9 cellular contexts compared by ENCODE assay signal in the genomic region with DNA sequence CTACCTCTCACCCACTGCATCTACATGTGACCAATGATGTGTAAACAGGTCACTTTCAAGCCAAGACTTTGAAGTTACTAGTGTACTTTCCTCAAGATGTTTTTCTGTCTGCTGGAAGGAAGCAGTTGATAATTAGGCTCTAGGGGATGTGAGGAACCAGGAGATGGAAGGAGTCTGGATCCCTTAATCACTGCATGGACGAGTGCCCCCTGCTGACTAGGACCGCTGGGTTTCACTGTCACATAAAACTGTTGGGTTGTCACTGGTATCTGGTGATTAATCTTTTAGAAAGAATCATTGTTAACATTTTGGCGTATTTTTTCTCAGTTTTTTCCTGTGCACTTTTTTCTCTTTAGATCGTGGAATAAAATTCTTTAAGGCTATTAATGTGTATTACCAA.
A peak's percentile ranks its signal among the peaks of the same experiment; 100 is the strongest.
DNase-seq lines count a peak whose midpoint lies in the region; ATAC-seq and TF ChIP-seq lines count a peak whose summit lies in the region.
"Had no signal": no experiment of that assay in that cellular context is flagged by ENCODE, and none has a peak within 500 bp of the region (broad histone marks: within the 10 kb centered on the region; RNA-seq: fewer than 3 reads in every experiment).

No MANE protein-coding gene starts in this region.

- H3K36me3 ChIP-seq in heart right ventricle (no peaks in the 10 kb centered on the region), Panc1 (ENCODE audit: control insufficient read depth, insufficient read depth, low read length) (no peaks in the 10 kb centered on the region), uterus (no peaks in the 10 kb centered on the region)

- peak in 6 of 9 donors; percentile 16 to 32 (median 28) for TF ChIP-seq CTCF in heart right ventricle (IDR thresholded peaks at IDR 0.05)
- peak; percentile 64 for TF ChIP-seq CTCF in Panc1 (IDR thresholded peaks at IDR 0.05)
- TF ChIP-seq CTCF in foreskin fibroblast (IDR thresholded peaks at IDR 0.05; ENCODE audit: low read depth, low read length), result peak; percentile 20
- TF ChIP-seq CTCF in uterus (IDR thresholded peaks at IDR 0.05), result peak; percentile 26 to 44 (median 30)

- intact Hi-C loops in heart right ventricle (cut with DNase I), result no loop called here
- intact Hi-C loops in Right ventricle myocardium superior (cut with DNase I), result no loop called here
- intact Hi-C loops in Panc1 (cut with micrococcal nuclease; ENCODE audit: unreplicated experiment), result no loop called here
- intact Hi-C loops in uterus (cut with DNase I; ENCODE audit: low total_unique reads), result no loop called here

- H3K27me3 ChIP-seq in heart right ventricle (no peaks in the 10 kb centered on the region), Panc1 (ENCODE audit: control insufficient read depth, insufficient read depth, low read length) (no peaks in the 10 kb centered on the region), uterus (no peaks in the 10 kb centered on the region)

- DNase-seq in heart right ventricle, result no peak
- no peak for DNase-seq in Right ventricle myocardium superior
- no peak for DNase-seq in Panc1 (ENCODE audit: low read depth, low spot score)
- DNase-seq in foreskin fibroblast, result no peak
- peak; percentile 49 for DNase-seq in uterus
- no peak for DNase-seq in NK-92 (lab: John Stamatoyannopoulos, UW; ENCODE audit: unreplicated experiment)
- no peak for DNase-seq in NCI-H2107 treated with DMSO at 0.1 percent for 48 hours (lab: John Stamatoyannopoulos, UW; ENCODE audit: unreplicated experiment)
- DNase-seq: activated CD8-positive, alpha-beta memory T cell treated with anti-CD3 and anti-CD28 coated beads, Interleukin-2, amount 50 U/mL, for 48 hours had no signal

- in situ Hi-C loops in Panc1 (cut with HindIII; ENCODE audit: low pct_unique_long_range_greater_than_20kb, low sequenced_read_pairs), result no loop called here

- CTCF ChIA-PET in Panc1 (lab: Charles Lee), result no interaction called here

- no TSS peak for BruUV-seq in Panc1 (replicated peaks; lab: Mats Ljungman, UMichigan)

- ATAC-seq in heart right ventricle (no peak), Right ventricle myocardium superior (ENCODE audit: poor library complexity) (no peak), Panc1 (no peak), HG02763 (IDR thresholded peaks at IDR 0.05; ENCODE audit: unreplicated experiment) (no peak)

- 53 to 73% methylated on average over 4 of the region's 4 CpGs for WGBS in heart right ventricle, 2 donors

- H3K4me1 ChIP-seq in heart right ventricle, result no peaks in the 10 kb centered on the region
- H3K4me1 ChIP-seq in Panc1 (ENCODE audit: control insufficient read depth, insufficient read depth, low read length), result no peaks in the 10 kb centered on the region
- H3K4me1 ChIP-seq in uterus, result no peaks in the 10 kb centered on the region

- no peak overlapping the region for H3K27ac ChIP-seq in heart right ventricle
- H3K27ac ChIP-seq in Panc1 (ENCODE audit: low read length), result no peak overlapping the region
- no peak overlapping the region for H3K27ac ChIP-seq in uterus

- H3K9me3 ChIP-seq in heart right ventricle (peaks cover 0 to 13% (median 0%) of the 10 kb centered on the region in 11 donors), Panc1 (ENCODE audit: control insufficient read depth, insufficient read depth, low read depth, low read length) (no peaks in the 10 kb centered on the region), uterus (no peaks in the 10 kb centered on the region)

- no peak overlapping the region for H3K4me3 ChIP-seq in heart right ventricle
- no peak overlapping the region for H3K4me3 ChIP-seq in Panc1 (ENCODE audit: low read depth in 2 of 2, low read length in 2 of 2)
- no peak overlapping the region for H3K4me3 ChIP-seq in foreskin fibroblast (ENCODE audit: low read depth in 1 of 2, low read length in 2 of 2)
- H3K4me3 ChIP-seq in uterus, result no peak overlapping the region

- TF ChIP-seq POLR2A in uterus (IDR thresholded peaks at IDR 0.05), result no peak

- POLR2A ChIA-PET in Panc1 (lab: Charles Lee), result no interaction called here

Comparison
In these comparisons a context has a peak if more than half of its experiments do, and no peak if none do; other contexts are left out.
1. DNase-seq: peak in uterus (2 of 2); none in heart right ventricle (0 of 2), Right ventricle myocardium superior (single experiment), Panc1 (single experiment), foreskin fibroblast (0 of 2), NK-92 (single experiment) and NCI-H2107 treated with DMSO at 0.1 percent for 48 hours (single experiment).
2. Peak in every context shown above with its lines, with median percentiles within 50 percentile points of each other: CTCF ChIP-seq.